Comparison of ENCODE assay signal across 8 cellular contexts in the genomic region with DNA sequence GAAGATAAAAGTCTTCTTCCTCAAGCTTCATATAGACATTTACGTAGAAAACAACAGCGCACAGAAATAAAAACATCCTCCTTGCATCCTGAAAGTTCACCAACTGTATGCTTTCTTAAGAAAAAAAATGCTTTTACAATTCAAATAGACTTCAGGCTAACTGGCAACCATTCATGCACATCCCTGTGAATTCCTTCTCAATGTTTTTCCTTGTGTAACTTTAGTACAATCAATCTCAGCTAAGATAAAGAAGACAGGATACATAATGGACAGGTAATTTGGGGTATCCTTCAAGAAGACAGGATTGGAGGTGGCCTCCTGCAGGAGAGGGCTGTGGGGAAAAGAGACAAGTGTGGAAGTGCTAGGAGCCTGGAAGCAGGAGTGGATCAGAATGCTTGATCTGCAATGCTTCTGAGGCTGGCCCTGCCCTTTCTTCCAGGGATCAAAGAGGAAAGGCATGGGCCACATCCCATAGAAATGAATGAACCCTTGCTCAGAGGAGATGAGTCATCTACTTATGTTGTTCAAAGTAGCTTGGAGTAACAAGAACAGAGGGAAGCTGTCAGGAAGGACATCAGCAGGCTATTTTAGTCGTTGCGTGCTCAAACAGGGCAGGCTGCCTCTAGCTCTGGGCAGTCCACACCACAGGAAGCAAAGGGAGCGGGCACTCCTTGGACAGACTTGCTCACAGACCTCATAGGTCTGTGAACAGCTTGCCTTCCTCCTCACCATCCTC.
DNase-seq lines count a peak whose midpoint lies in the region; ATAC-seq and TF ChIP-seq lines count a peak whose summit lies in the region.

No MANE protein-coding gene starts in this region.

- in situ Hi-C loops in Panc1 (cut with HindIII; ENCODE audit: low pct_unique_long_range_greater_than_20kb, low sequenced_read_pairs): no loop called here

- H3K79me2 ChIP-seq in osteoblast (ENCODE audit: insufficient read depth, low read length): peaks cover 37% of the 10 kb centered on the region

- H3K36me3 Mint-ChIP-seq in activated T-cell treated with anti-CD3 and anti-CD28 coated beads, Interleukin-2, amount 50 U/mL, for 72 hours (ENCODE audit: insufficient read depth in 2 of 2): peaks cover 2 to 5% of the 10 kb centered on the region in 2 donors
- H3K36me3 Mint-ChIP-seq in CD14-positive monocyte: peaks cover 20 to 25% of the 10 kb centered on the region in 2 donors

- peaks cover 5% of the 10 kb centered on the region; the same call in 1 of the 2 replicates for H3K9me3 ChIP-seq in Panc1 (ENCODE audit: control insufficient read depth, insufficient read depth, low read depth, low read length)
- H3K9me3 ChIP-seq in osteoblast (ENCODE audit: low read depth, low read length): no peaks in the 10 kb centered on the region

- peaks cover 34% of the 10 kb centered on the region for H3K4me1 ChIP-seq in Panc1 (ENCODE audit: control insufficient read depth, insufficient read depth, low read length)
- peaks cover 36% of the 10 kb centered on the region for H3K4me1 ChIP-seq in osteoblast (ENCODE audit: insufficient read depth, low read length)

- intact Hi-C loops in Panc1 (cut with micrococcal nuclease; ENCODE audit: unreplicated experiment): no loop called here
- intact Hi-C loops in CD14-positive monocyte (cut with micrococcal nuclease): no loop called here

- H3K27ac ChIP-seq in Panc1 (ENCODE audit: low read length) (peak overlapping the region; percentile 79), osteoblast (ENCODE audit: low read depth, low read length) (peak overlapping the region; percentile 83)

- H3K4me2 ChIP-seq in osteoblast (ENCODE audit: insufficient read depth, low read length): peak overlapping the region; percentile 53

- no peaks in the 10 kb centered on the region for H3K27me3 Mint-ChIP-seq in activated T-cell treated with anti-CD3 and anti-CD28 coated beads, Interleukin-2, amount 50 U/mL, for 72 hours (ENCODE audit: low read depth)
- peaks cover under 1 to 1% (median 1%) of the 10 kb centered on the region in 3 donors for H3K27me3 Mint-ChIP-seq in CD14-positive monocyte (ENCODE audit: low read depth in 3 of 3)

- no peak overlapping the region for H2AFZ ChIP-seq in osteoblast (ENCODE audit: low read length)

- ATAC-seq in Panc1: peak; percentile 93
- no peak for ATAC-seq in activated T-cell treated with anti-CD3 and anti-CD28 coated beads, Interleukin-2, amount 50 U/mL, for 72 hours (replicated peaks in 1 of 2)

- H3K27ac Mint-ChIP-seq in activated T-cell treated with anti-CD3 and anti-CD28 coated beads, Interleukin-2, amount 50 U/mL, for 72 hours: no peak overlapping the region
- peak overlapping the region in 2 of 7 donors; percentile 58 to 69 for H3K27ac Mint-ChIP-seq in CD14-positive monocyte

- POLR2A ChIA-PET in Panc1 (lab: Charles Lee): no interaction called here

- no peaks in the 10 kb centered on the region for H3K27me3 ChIP-seq in Panc1 (ENCODE audit: control insufficient read depth, insufficient read depth, low read length)
- no peaks in the 10 kb centered on the region for H3K27me3 ChIP-seq in osteoblast (ENCODE audit: insufficient read depth, low read length)

- H4K20me1 ChIP-seq in osteoblast (ENCODE audit: insufficient read depth, low read length): no peaks in the 10 kb centered on the region

- TF ChIP-seq CTCF in Panc1 (IDR thresholded peaks at IDR 0.05): no peak
- TF ChIP-seq CTCF in osteoblast (IDR thresholded peaks at IDR 0.05; ENCODE audit: extremely low read depth, low read depth, low read length): no peak
- TF ChIP-seq CTCF in CD14-positive monocyte (IDR thresholded peaks at IDR 0.05): no peak

- CTCF ChIA-PET in Panc1 (lab: Charles Lee): no interaction called here

- peaks cover 30% of the 10 kb centered on the region for H3K4me1 Mint-ChIP-seq in activated T-cell treated with anti-CD3 and anti-CD28 coated beads, Interleukin-2, amount 50 U/mL, for 72 hours (ENCODE audit: low read depth)
- peaks cover 37% of the 10 kb centered on the region for H3K4me1 Mint-ChIP-seq in CD14-positive monocyte

- H3K4me3 ChIP-seq in Panc1 (ENCODE audit: low read depth in 2 of 2, low read length in 2 of 2): peak overlapping the region in 1 of 2 experiments; percentile 33; a peak in 2 of 4 replicates
- H3K4me3 ChIP-seq in osteoblast (ENCODE audit: insufficient read depth, low read length): no peak overlapping the region

- BruUV-seq in Panc1 (replicated peaks; lab: Mats Ljungman, UMichigan): no TSS peak

- H3K36me3 ChIP-seq in Panc1 (ENCODE audit: control insufficient read depth, insufficient read depth, low read length) (no peaks in the 10 kb centered on the region), osteoblast (ENCODE audit: insufficient read depth, low read length) (no peaks in the 10 kb centered on the region)

- H3K4me3 Mint-ChIP-seq in activated T-cell treated with anti-CD3 and anti-CD28 coated beads, Interleukin-2, amount 50 U/mL, for 72 hours: no peak overlapping the region
- no peak overlapping the region for H3K4me3 Mint-ChIP-seq in CD14-positive monocyte

- H3K9me3 Mint-ChIP-seq in activated T-cell treated with anti-CD3 and anti-CD28 coated beads, Interleukin-2, amount 50 U/mL, for 72 hours: peaks cover 3% of the 10 kb centered on the region in 2 donors
- H3K9me3 Mint-ChIP-seq in CD14-positive monocyte: peaks cover 0 to 7% (median 0%) of the 10 kb centered on the region in 7 donors

- DNase-seq in Daoy (ENCODE audit: low read depth) (peak; percentile 86), Panc1 (ENCODE audit: low read depth, low spot score) (peak; percentile 82), fibroblast of the conjunctiva (ENCODE audit: low read depth) (peak; percentile 73), osteoblast (ENCODE audit: insufficient read length, low spot score, missing footprints) (peak; percentile 87), NCI-H128 (lab: John Stamatoyannopoulos, UW; ENCODE audit: unreplicated experiment) (no peak), D341Med (ENCODE audit: low spot score) (no peak), CD14-positive monocyte (ENCODE audit: low spot score) (no peak)
- no peak for DNase-seq in activated T-cell treated with anti-CD3 and anti-CD28 coated beads, Interleukin-2, amount 50 U/mL, for 72 hours

Comparison
In these comparisons a context has a peak if more than half of its experiments do, and no peak if none do; other contexts are left out.
1. DNase-seq: peak in Daoy (single experiment), Panc1 (single experiment), fibroblast of the conjunctiva (single experiment) and osteoblast (single experiment); none in NCI-H128 (single experiment), activated T-cell treated with anti-CD3 and anti-CD28 coated beads, Interleukin-2, amount 50 U/mL, for 72 hours (0 of 2), D341Med (single experiment) and CD14-positive monocyte (single experiment).